23 cellular contexts compared by ENCODE assay signal in the genomic region with DNA sequence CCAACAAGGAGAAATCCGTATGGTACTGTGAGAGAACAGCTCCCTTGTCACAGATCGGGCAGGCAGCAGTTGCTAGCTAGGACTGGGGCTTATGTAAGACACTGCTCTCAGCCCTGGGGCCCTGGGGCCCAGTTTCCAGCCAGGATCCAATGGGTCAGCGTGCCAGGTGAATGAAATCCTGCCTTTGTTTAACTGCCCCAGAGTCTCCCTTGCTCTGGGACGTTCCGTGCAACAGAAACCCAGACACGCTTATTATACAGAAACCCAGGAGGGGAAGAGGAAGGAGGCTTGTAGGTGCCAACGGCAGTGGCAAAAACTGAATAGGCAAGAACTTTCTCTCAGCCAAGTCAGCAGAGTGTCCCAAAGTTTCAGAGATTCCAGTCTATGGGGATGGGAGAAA.
DNase-seq lines count a peak whose midpoint lies in the region; ATAC-seq, FAIRE-seq and TF ChIP-seq lines count a peak whose summit lies in the region.
"Had no signal": no experiment of that assay in that cellular context is flagged by ENCODE, and none has a peak within 500 bp of the region (broad histone marks: within the 10 kb centered on the region; RNA-seq: fewer than 3 reads in every experiment).

No MANE protein-coding gene starts in this region.

- H2AFZ ChIP-seq in HepG2 (ENCODE audit: low read length): no peak overlapping the region
- H2AFZ ChIP-seq in neural progenitor cell (replicated peaks): peak overlapping the region; percentile 26
- H2AFZ ChIP-seq: GM23338 had no signal

- 38% methylated on average over 4 of the region's 7 CpGs for WGBS in right lobe of liver (ENCODE audit: insufficient coverage, low coverage, low lambda C conversion rate, missing lambda C conversion rate)
- 0% methylated on average over 6 of the region's 7 CpGs for WGBS in HepG2 (ENCODE audit: low lambda C conversion rate)

- no peaks in the 10 kb centered on the region for H3K27me3 Mint-ChIP-seq in neural progenitor cell (ENCODE audit: insufficient read depth, low read depth)
- H3K27me3 Mint-ChIP-seq: IgD-negative memory B cell had no signal

- ATAC-seq in right lobe of liver (no peak), HepG2 (no peak), GM18909 (IDR thresholded peaks at IDR 0.05; ENCODE audit: poor library complexity, unreplicated experiment) (no peak)
- ATAC-seq: GM12878, GM23338 had no signal

- TF ChIP-seq POLR2A in right lobe of liver (IDR thresholded peaks at IDR 0.05): no peak
- TF ChIP-seq POLR2A in HepG2 (IDR thresholded peaks at IDR 0.05; ENCODE audit: insufficient read depth in 1 of 2, low read depth in 2 of 2, low read length in 2 of 2): no peak

- DNase-seq in right lobe of liver (peak in 2 of 3 donors; percentile 20 to 58), HepG2 (ENCODE audit: low spot score) (no peak), globus pallidus (ENCODE audit: low spot score) (peak; percentile 57), neural progenitor cell (ENCODE audit: low spot score) (no peak), superior temporal gyrus (ENCODE audit: extremely low spot score) (peak; percentile 22), CD1c-positive myeloid dendritic cell (ENCODE audit: extremely low spot score) (no peak), DMS79 (lab: John Stamatoyannopoulos, UW) (no peak)
- DNase-seq: 8988T, EL, HCEC 1CT, NCI-H1105 treated with DMSO at 0.1 percent for 48 hours, NCI-H2029 treated with DMSO at 0.1 percent for 48 hours, NCI-H2171 treated with DMSO at 0.1 percent for 48 hours, NCI-H524 treated with DMSO at 0.1 percent for 48 hours, OCI-M1 had no signal

- H3K79me2 ChIP-seq in HepG2 (ENCODE audit: insufficient read depth, low read length): no peaks in the 10 kb centered on the region
- no peaks in the 10 kb centered on the region for H3K79me2 ChIP-seq in neural progenitor cell (ENCODE audit: low read depth)

- CTCF ChIA-PET in HepG2 (lab: Yijun Ruan, JAX; ENCODE audit: low intra/inter-chr PET ratio, low total read pairs): no interaction called here

- H3K9ac ChIP-seq in HepG2 (ENCODE audit: insufficient read depth, low read depth, low read length) (no peak overlapping the region), neural progenitor cell (no peak overlapping the region)

- POLR2A ChIA-PET in HepG2 (lab: Yijun Ruan, JAX): no interaction called here

- H3K4me3 Mint-ChIP-seq in neural progenitor cell: no peak overlapping the region
- H3K4me3 Mint-ChIP-seq: GM23338, IgD-negative memory B cell had no signal

- H3K36me3 Mint-ChIP-seq in neural progenitor cell: no peaks in the 10 kb centered on the region
- H3K36me3 Mint-ChIP-seq: IgD-negative memory B cell had no signal

- H3K27me3 ChIP-seq in right lobe of liver (no peaks in the 10 kb centered on the region), HepG2 (ENCODE audit: control insufficient read depth in 1 of 2, insufficient read depth in 2 of 2, low read length in 2 of 2) (no peaks in the 10 kb centered on the region), neural progenitor cell (no peaks in the 10 kb centered on the region)
- H3K27me3 ChIP-seq: SJSA1 had no signal

- H3K27ac ChIP-seq in right lobe of liver: no peak overlapping the region
- H3K27ac ChIP-seq in HepG2 (ENCODE audit: extremely low read length, insufficient read depth, low read length): no peak overlapping the region
- no peak overlapping the region for H3K27ac ChIP-seq in neural progenitor cell
- H3K27ac ChIP-seq: C4-2B, SJSA1 had no signal

- no peak for TF ChIP-seq CTCF in right lobe of liver (IDR thresholded peaks at IDR 0.05)
- no peak for TF ChIP-seq CTCF in HepG2 (CRISPR knock-in tag; IDR thresholded peaks at IDR 0.05)
- TF ChIP-seq CTCF in neural progenitor cell (IDR thresholded peaks at IDR 0.05): no peak

- H4K20me1 ChIP-seq in HepG2 (ENCODE audit: insufficient read depth, low read length): no peaks in the 10 kb centered on the region
- H4K20me1 ChIP-seq in neural progenitor cell (ENCODE audit: low read depth): no peaks in the 10 kb centered on the region

- H3K36me3 ChIP-seq in right lobe of liver (no peaks in the 10 kb centered on the region), HepG2 (replicated peaks in 1 of 2; ENCODE audit: control insufficient read depth in 1 of 2, insufficient read depth in 2 of 2, low read length in 2 of 2) (no peaks in the 10 kb centered on the region), neural progenitor cell (no peaks in the 10 kb centered on the region)
- H3K36me3 ChIP-seq: SJSA1 had no signal

- in situ Hi-C loops in HepG2 (cut with HindIII; ENCODE audit: extremely low pct_ligation_motif_present, low pct_unique_long_range_greater_than_20kb): no loop called here

- peaks cover 3% of the 10 kb centered on the region for H3K9me3 Mint-ChIP-seq in neural progenitor cell

- no peaks in the 10 kb centered on the region for H3F3A ChIP-seq in neural progenitor cell (ENCODE audit: low read depth)

- peaks cover 3% of the 10 kb centered on the region for H3K4me1 Mint-ChIP-seq in neural progenitor cell
- H3K4me1 Mint-ChIP-seq: IgD-negative memory B cell had no signal

- H3K4me1 ChIP-seq in right lobe of liver (no peaks in the 10 kb centered on the region), HepG2 (ENCODE audit: insufficient read depth, low read length) (no peaks in the 10 kb centered on the region), neural progenitor cell (no peaks in the 10 kb centered on the region)

- BruUV-seq in HepG2 (replicated peaks; lab: Mats Ljungman, UMichigan): no TSS peak

- no peak for TF ChIP-seq EP300 in HepG2 (IDR thresholded peaks at IDR 0.05; ENCODE audit: low read depth in 2 of 2, low read length in 2 of 2)
- TF ChIP-seq EP300 in HepG2 (CRISPR knock-in tag; IDR thresholded peaks at IDR 0.05; ENCODE audit: borderline replicate concordance): no peak

- no peak overlapping the region for H3K4me3 ChIP-seq in right lobe of liver
- H3K4me3 ChIP-seq in HepG2 (replicated peaks in 1 of 3; ENCODE audit: insufficient read depth in 1 of 3, low read depth in 2 of 3, low read length in 3 of 3): no peak overlapping the region
- H3K4me3 ChIP-seq in neural progenitor cell: no peak overlapping the region
- H3K4me3 ChIP-seq: GM12878, GM23338, SJSA1 had no signal

- H3K4me2 ChIP-seq in HepG2 (ENCODE audit: low read depth, low read length): no peak overlapping the region
- H3K4me2 ChIP-seq in neural progenitor cell: no peak overlapping the region
- H3K4me2 ChIP-seq: GM23338 had no signal

- H3K27ac Mint-ChIP-seq in neural progenitor cell: no peak overlapping the region
- H3K27ac Mint-ChIP-seq: GM23338, IgD-negative memory B cell had no signal

- no peaks in the 10 kb centered on the region for H3K9me3 ChIP-seq in right lobe of liver
- H3K9me3 ChIP-seq in HepG2 (ENCODE audit: low read length): peaks cover 20% of the 10 kb centered on the region
- H3K9me3 ChIP-seq in neural progenitor cell (ENCODE audit: low read depth): no peaks in the 10 kb centered on the region
- H3K9me3 ChIP-seq: SJSA1 had no signal

- intact Hi-C loops in right lobe of liver (cut with DNase I) (no loop called here), HepG2 (cut with micrococcal nuclease; ENCODE audit: unreplicated experiment) (no loop called here)

- TF ChIP-seq RAD21 in HepG2 (CRISPR knock-in tag; IDR thresholded peaks at IDR 0.05): no peak

- FAIRE-seq in HepG2 (lab: Jason Lieb, UNC): no peak
- FAIRE-seq: GM12878, HTR-8/SVneo, RCC 7860 had no signal

TF ChIP-seq in HepG2, 621 proteins besides CTCF, POLR2A, EP300 and RAD21 (continues in another document):
- TF ChIP-seq ZNF367 (CRISPR knock-in tag; IDR thresholded peaks at IDR 0.05; ENCODE audit: borderline replicate concordance): no peak
- no peak for TF ChIP-seq ZNF652 (CRISPR knock-in tag; IDR thresholded peaks at IDR 0.05; ENCODE audit: borderline replicate concordance, low read depth)
- TF ChIP-seq TEAD2 (CRISPR knock-in tag; IDR thresholded peaks at IDR 0.05): no peak
- no peak for TF ChIP-seq ZNF772 (CRISPR knock-in tag; IDR thresholded peaks at IDR 0.05)
- TF ChIP-seq ZNF460 (CRISPR knock-in tag; IDR thresholded peaks at IDR 0.05; ENCODE audit: borderline replicate concordance): no peak
- TF ChIP-seq ZNF644 (CRISPR knock-in tag; IDR thresholded peaks at IDR 0.05; ENCODE audit: low read depth): no peak
- no peak for TF ChIP-seq ZNF749 (CRISPR knock-in tag; IDR thresholded peaks at IDR 0.05; ENCODE audit: borderline replicate concordance)
- TF ChIP-seq, protein P1, sequence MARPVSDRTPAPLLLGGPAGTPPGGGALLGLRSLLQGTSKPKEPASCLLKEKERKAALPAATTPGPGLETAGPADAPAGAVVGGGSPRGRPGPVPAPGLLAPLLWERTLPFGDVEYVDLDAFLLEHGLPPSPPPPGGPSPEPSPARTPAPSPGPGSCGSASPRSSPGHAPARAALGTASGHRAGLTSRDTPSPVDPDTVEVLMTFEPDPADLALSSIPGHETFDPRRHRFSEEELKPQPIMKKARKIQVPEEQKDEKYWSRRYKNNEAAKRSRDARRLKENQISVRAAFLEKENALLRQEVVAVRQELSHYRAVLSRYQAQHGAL (CRISPR knock-in tag; IDR thresholded peaks at IDR 0.05; ENCODE audit: not compliant biosample characterization): no peak
- TF ChIP-seq ZNF12 (CRISPR knock-in tag; IDR thresholded peaks at IDR 0.05): no peak
- TF ChIP-seq, protein P2, sequence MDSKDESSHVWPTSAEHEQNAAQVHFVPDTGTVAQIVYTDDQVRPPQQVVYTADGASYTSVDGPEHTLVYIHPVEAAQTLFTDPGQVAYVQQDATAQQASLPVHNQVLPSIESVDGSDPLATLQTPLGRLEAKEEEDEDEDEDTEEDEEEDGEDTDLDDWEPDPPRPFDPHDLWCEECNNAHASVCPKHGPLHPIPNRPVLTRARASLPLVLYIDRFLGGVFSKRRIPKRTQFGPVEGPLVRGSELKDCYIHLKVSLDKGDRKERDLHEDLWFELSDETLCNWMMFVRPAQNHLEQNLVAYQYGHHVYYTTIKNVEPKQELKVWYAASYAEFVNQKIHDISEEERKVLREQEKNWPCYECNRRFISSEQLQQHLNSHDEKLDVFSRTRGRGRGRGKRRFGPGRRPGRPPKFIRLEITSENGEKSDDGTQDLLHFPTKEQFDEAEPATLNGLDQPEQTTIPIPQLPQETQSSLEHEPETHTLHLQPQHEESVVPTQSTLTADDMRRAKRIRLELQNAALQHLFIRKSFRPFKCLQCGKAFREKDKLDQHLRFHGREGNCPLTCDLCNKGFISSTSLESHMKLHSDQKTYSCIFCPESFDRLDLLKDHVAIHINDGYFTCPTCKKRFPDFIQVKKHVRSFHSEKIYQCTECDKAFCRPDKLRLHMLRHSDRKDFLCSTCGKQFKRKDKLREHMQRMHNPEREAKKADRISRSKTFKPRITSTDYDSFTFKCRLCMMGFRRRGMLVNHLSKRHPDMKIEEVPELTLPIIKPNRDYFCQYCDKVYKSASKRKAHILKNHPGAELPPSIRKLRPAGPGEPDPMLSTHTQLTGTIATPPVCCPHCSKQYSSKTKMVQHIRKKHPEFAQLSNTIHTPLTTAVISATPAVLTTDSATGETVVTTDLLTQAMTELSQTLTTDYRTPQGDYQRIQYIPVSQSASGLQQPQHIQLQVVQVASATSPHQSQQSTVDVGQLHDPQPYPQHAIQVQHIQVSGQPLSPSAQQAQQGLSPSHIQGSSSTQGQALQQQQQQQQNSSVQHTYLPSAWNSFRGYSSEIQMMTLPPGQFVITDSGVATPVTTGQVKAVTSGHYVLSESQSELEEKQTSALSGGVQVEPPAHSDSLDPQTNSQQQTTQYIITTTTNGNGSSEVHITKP (CRISPR knock-in tag; IDR thresholded peaks at IDR 0.05; ENCODE audit: low read depth): no peak
- TF ChIP-seq RFX1 (IDR thresholded peaks at IDR 0.05): no peak

Comparison
In these comparisons a context has a peak if more than half of its experiments do, and no peak if none do; other contexts are left out.
1. DNase-seq: peak in right lobe of liver (2 of 3), globus pallidus (single experiment) and superior temporal gyrus (single experiment); none in HepG2 (single experiment), neural progenitor cell (single experiment), CD1c-positive myeloid dendritic cell (single experiment) and DMS79 (single experiment).